17 cellular contexts compared by ENCODE assay signal in the genomic region with DNA sequence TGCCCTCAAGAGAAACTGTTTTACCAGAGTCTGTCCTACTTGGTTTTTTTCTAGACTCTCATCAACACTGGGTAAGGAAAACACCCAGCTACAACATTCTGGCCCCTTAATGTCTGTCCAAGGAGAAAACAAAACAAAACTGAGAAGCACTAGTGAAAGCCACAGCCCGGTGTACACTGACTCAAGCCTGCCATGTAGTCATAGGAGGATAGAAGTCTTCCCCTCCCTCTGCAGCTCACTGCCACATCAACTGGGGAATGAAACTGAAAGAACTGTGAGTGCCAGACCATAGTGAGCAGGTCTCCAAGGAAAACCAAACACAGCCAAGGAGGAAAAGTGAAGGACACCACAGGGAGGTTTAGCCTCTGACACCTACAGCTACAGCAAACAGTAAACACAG. TPM values are rescaled to one million over a fixed set of nuclear protein-coding genes. Genes with fewer than 3 reads are reported as not detected.
A peak's percentile ranks its signal among the peaks of the same experiment; 100 is the strongest.
DNase-seq lines count a peak whose midpoint lies in the region; ATAC-seq, FAIRE-seq and TF ChIP-seq lines count a peak whose summit lies in the region.
"Not testable (repeated sequence)": the region's sequence is repeated elsewhere in the genome, so short reads cannot be mapped to it uniquely, and the experiment has no call there.
"Had no signal": no experiment of that assay in that cellular context is flagged by ENCODE, and none has a peak within 500 bp of the region (broad histone marks: within the 10 kb centered on the region; RNA-seq: fewer than 3 reads in every experiment).

No MANE protein-coding gene starts in this region.

- DNase-seq in GM19239 (ENCODE audit: insufficient read length, low spot score); activated T-helper 2 cell treated with anti-CD3 and anti-CD28 coated beads, Interferon-gamma antibody, Interleukin-2, Interleukin-4, amounts not matched to agents 10 μg/mL and 5 μg/mL and 100 μg/mL, durations not matched to agents 14 hours and 24 hours and 36 hours (ENCODE audit: low spot score); small intestine: not testable (repeated sequence)

- not testable (repeated sequence) for H3K4me1 ChIP-seq in small intestine (ENCODE audit: control insufficient read depth in 2 of 2, insufficient read depth in 1 of 2, low read depth in 1 of 2, low read length in 1 of 2)

- not testable (repeated sequence) for H3K9me3 ChIP-seq in small intestine (ENCODE audit: control insufficient read depth, low read depth)

- H3K9me3 Mint-ChIP-seq in activated T-helper 2 cell treated with anti-CD3 and anti-CD28 coated beads, Interferon-gamma antibody, Interleukin-2, Interleukin-4, amounts not matched to agents 10 μg/mL and 5 μg/mL and 100 μg/mL, durations not matched to agents 14 hours and 24 hours and 36 hours: not testable (repeated sequence)

- not testable (repeated sequence) for H3K4me3 ChIP-seq in small intestine (ENCODE audit: low read depth in 1 of 2, low read length in 2 of 2)

- peaks cover 19% of the 10 kb centered on the region for H3K4me1 Mint-ChIP-seq in activated T-helper 2 cell treated with anti-CD3 and anti-CD28 coated beads, Interferon-gamma antibody, Interleukin-2, Interleukin-4, amounts not matched to agents 10 μg/mL and 5 μg/mL and 100 μg/mL, durations not matched to agents 14 hours and 24 hours and 36 hours (ENCODE audit: low read depth)

- H3K4me3 Mint-ChIP-seq in activated T-helper 2 cell treated with anti-CD3 and anti-CD28 coated beads, Interferon-gamma antibody, Interleukin-2, Interleukin-4, amounts not matched to agents 10 μg/mL and 5 μg/mL and 100 μg/mL, durations not matched to agents 14 hours and 24 hours and 36 hours (ENCODE audit: low read depth): not testable (repeated sequence)

- intact Hi-C loops in activated T-helper 2 cell treated with anti-CD3 and anti-CD28 coated beads, Interferon-gamma antibody, Interleukin-2, Interleukin-4, amounts not matched to agents 10 μg/mL and 5 μg/mL and 100 μg/mL, durations not matched to agents 14 hours and 24 hours and 36 hours (cut with micrococcal nuclease): not testable (repeated sequence)

- H3K36me3 Mint-ChIP-seq in activated T-helper 2 cell treated with anti-CD3 and anti-CD28 coated beads, Interferon-gamma antibody, Interleukin-2, Interleukin-4, amounts not matched to agents 10 μg/mL and 5 μg/mL and 100 μg/mL, durations not matched to agents 14 hours and 24 hours and 36 hours (ENCODE audit: low read depth): not testable (repeated sequence)

- H3K27me3 ChIP-seq in small intestine (ENCODE audit: control insufficient read depth in 2 of 2, insufficient read depth in 2 of 2, low read length in 2 of 2): not testable (repeated sequence)

- ATAC-seq in GM18505 (IDR thresholded peaks at IDR 0.05; ENCODE audit: unreplicated experiment) (peak; percentile 97), GM21515 (IDR thresholded peaks at IDR 0.05; ENCODE audit: unreplicated experiment) (peak; percentile 100), HG02763 (IDR thresholded peaks at IDR 0.05; ENCODE audit: unreplicated experiment) (peak; percentile 100), HG03097 (IDR thresholded peaks at IDR 0.05; ENCODE audit: low FRiP score, unreplicated experiment) (peak; percentile 98), HG03521 (IDR thresholded peaks at IDR 0.05; ENCODE audit: unreplicated experiment) (peak; percentile 100)

- no CpG with 5 or more reads among the region's 1 CpG for WGBS in small intestine, 3 donors

- FAIRE-seq in GM19239 (lab: Jason Lieb, UNC) (peak; percentile 100), small intestine (lab: Jason Lieb, UNC) (peak; percentile 53)

- not testable (repeated sequence) for TF ChIP-seq POLR2A in GM18505 (IDR thresholded peaks at IDR 0.05; ENCODE audit: borderline replicate concordance, extremely low read depth, insufficient read depth, insufficient read length)

- H3K36me3 ChIP-seq in small intestine (ENCODE audit: control insufficient read depth in 2 of 2, insufficient read depth in 2 of 2, low read length in 2 of 2): not testable (repeated sequence)

- H3K27ac Mint-ChIP-seq in activated T-helper 2 cell treated with anti-CD3 and anti-CD28 coated beads, Interferon-gamma antibody, Interleukin-2, Interleukin-4, amounts not matched to agents 10 μg/mL and 5 μg/mL and 100 μg/mL, durations not matched to agents 14 hours and 24 hours and 36 hours: peak overlapping the region; percentile 17

- H3K27me3 Mint-ChIP-seq in activated T-helper 2 cell treated with anti-CD3 and anti-CD28 coated beads, Interferon-gamma antibody, Interleukin-2, Interleukin-4, amounts not matched to agents 10 μg/mL and 5 μg/mL and 100 μg/mL, durations not matched to agents 14 hours and 24 hours and 36 hours (ENCODE audit: low read depth): not testable (repeated sequence)

- H3K27ac ChIP-seq in small intestine (ENCODE audit: low read depth in 1 of 2, low read length in 1 of 2): not testable (repeated sequence)

RNA-seq across cellular contexts. Expression of a gene that starts 13.8 kb away (rescaled TPM):
- total RNA-seq in activated T-helper 2 cell treated with anti-CD3 and anti-CD28 coated beads, Interferon-gamma antibody, Interleukin-2, Interleukin-4, amounts not matched to agents 10 μg/mL and 5 μg/mL and 100 μg/mL, durations not matched to agents 14 hours and 24 hours and 36 hours: not detected in 2 replicates
- polyA plus RNA-seq in small intestine: not detected
- total RNA-seq: activated CD4-positive, alpha-beta T cell treated with anti-CD3 and anti-CD28 coated beads, Interleukin-2, amount 10 ng/mL, durations not matched to agents 24 days and 14 days; dermis blood vessel endothelial cell; epithelial cell of proximal tubule; gastroesophageal sphincter; left lobe of liver; mononuclear cell; RPMI7951; ureter had no signal
- polyA plus RNA-seq: CD14-positive monocyte had no signal

RNA-seq across cellular contexts. Expression of a gene that starts 21.7 kb away (rescaled TPM):
- total RNA-seq in activated T-helper 2 cell treated with anti-CD3 and anti-CD28 coated beads, Interferon-gamma antibody, Interleukin-2, Interleukin-4, amounts not matched to agents 10 μg/mL and 5 μg/mL and 100 μg/mL, durations not matched to agents 14 hours and 24 hours and 36 hours: 0.57 and 1.2 TPM in 2 replicates
- under 1 TPM in 1 of 3 donors, not detected in 2; 0.37 TPM for polyA plus RNA-seq in small intestine
- total RNA-seq: epithelial cell of proximal tubule, mononuclear cell had no signal
- polyA plus RNA-seq: CD14-positive monocyte had no signal
